9 cellular contexts compared by ENCODE assay signal in genomic region chr5:7850241-7850532, GRCh38. TPM values are rescaled to one million over a fixed set of nuclear protein-coding genes. Genes with fewer than 3 reads are reported as not detected.
A peak's percentile ranks its signal among the peaks of the same experiment; 100 is the strongest.
DNase-seq lines count a peak whose midpoint lies in the region; ATAC-seq and TF ChIP-seq lines count a peak whose summit lies in the region.
"Had no signal": no experiment of that assay in that cellular context is flagged by ENCODE, and none has a peak within 500 bp of the region (broad histone marks: within the 10 kb centered on the region; RNA-seq: fewer than 3 reads in every experiment).

No MANE protein-coding gene starts in this region.

- peak; percentile 17 for DNase-seq in activated CD8-positive, alpha-beta memory T cell treated with anti-CD3 and anti-CD28 coated beads, Interleukin-2, amount 50 U/mL, for 4 hours
- no peak for DNase-seq in activated CD8-positive, alpha-beta memory T cell treated with anti-CD3 and anti-CD28 coated beads for 24 hours
- DNase-seq in dorsolateral prefrontal cortex = no peak
- DNase-seq in mesothelial cell of epicardium (ENCODE audit: low spot score in 2 of 2, unreplicated experiment in 2 of 2) = peak in 1 of 2 experiments; percentile 50
- no peak for DNase-seq in transverse colon
- no peak for DNase-seq in dedifferentiated amniotic fluid mesenchymal stem cell (ENCODE audit: extremely low spot score)
- no peak for DNase-seq in middle frontal gyrus (ENCODE audit: extremely low spot score, low spot score)
- DNase-seq: HFFc6 had no signal

- H3K27ac ChIP-seq in dorsolateral prefrontal cortex (peak overlapping the region in 8 of 59 donors; percentile 11 to 66 (median 46)), transverse colon (no peak overlapping the region)

- H3K36me3 ChIP-seq in transverse colon = no peaks in the 10 kb centered on the region

- H3K4me3 ChIP-seq in dorsolateral prefrontal cortex (peak overlapping the region; percentile 36 to 80 (median 65)), transverse colon (peak overlapping the region; percentile 36 to 57 (median 42))

- WGBS in transverse colon (ENCODE audit: low coverage in 1 of 2), 2 donors = 2 to 7% methylated on average over 5 to 11 of the region's 15 CpGs

- no peaks in the 10 kb centered on the region for H3K9me3 ChIP-seq in transverse colon

- peaks cover 0 to 2% (median 0%) of the 10 kb centered on the region in 45 donors for H3K27me3 ChIP-seq in dorsolateral prefrontal cortex
- peaks cover 40% of the 10 kb centered on the region for H3K27me3 ChIP-seq in transverse colon

- no peak for TF ChIP-seq CTCF in dorsolateral prefrontal cortex (IDR thresholded peaks at IDR 0.05 in 54 of 56, conservative IDR thresholded peaks at IDR 0.05 in 2 of 56; ENCODE audit: low read depth in 1 of 56, partially characterized antibody in 56 of 56)
- no peak for TF ChIP-seq CTCF in mesothelial cell of epicardium (IDR thresholded peaks at IDR 0.05; ENCODE audit: unreplicated experiment)
- no peak for TF ChIP-seq CTCF in transverse colon (IDR thresholded peaks at IDR 0.05)

- H3K4me1 ChIP-seq in transverse colon = peaks cover 6 to 18% (median 9%) of the 10 kb centered on the region in 4 donors

- H3K27ac Mint-ChIP-seq in mesothelial cell of epicardium = peak overlapping the region; percentile 53
- H3K27ac Mint-ChIP-seq: HFFc6 had no signal

- in situ Hi-C loops in transverse colon (cut with MboI; ENCODE audit: low pct_ligation_motif_present in 1 of 4, low pct_unique_long_range_greater_than_20kb in 1 of 4, low sequenced_read_pairs in 3 of 4) = no loop called here

- H3K4me3 Mint-ChIP-seq in mesothelial cell of epicardium = peak overlapping the region; percentile 81

- peaks cover 33% of the 10 kb centered on the region for H3K27me3 Mint-ChIP-seq in mesothelial cell of epicardium (ENCODE audit: low read depth)

- TF ChIP-seq POLR2A in transverse colon (IDR thresholded peaks at IDR 0.05) = no peak

- H3K4me1 Mint-ChIP-seq in mesothelial cell of epicardium = peaks cover 8% of the 10 kb centered on the region

- peaks cover 4% of the 10 kb centered on the region for H3K9me3 Mint-ChIP-seq in mesothelial cell of epicardium
- H3K9me3 Mint-ChIP-seq: HFFc6 had no signal

- TF ChIP-seq EP300 in transverse colon (IDR thresholded peaks at IDR 0.05; ENCODE audit: low read depth) = no peak

- no peak for ATAC-seq in GM21825 (IDR thresholded peaks at IDR 0.05; ENCODE audit: unreplicated experiment)

- H3K36me3 Mint-ChIP-seq in mesothelial cell of epicardium = peaks cover 3% of the 10 kb centered on the region

- intact Hi-C loops in dorsolateral prefrontal cortex (cut with DNase I) = loop anchor here (10.0 kb wide), 4 partner anchors 455 to 1085 kb away; partner anchors contain the start of gene ADCY2 (in 1 of the 2)
- intact Hi-C loops in transverse colon (cut with DNase I; ENCODE audit: low total_unique reads) = no loop called here

RNA-seq across cellular contexts. Expression of gene CFAP90, which starts 0.7 kb away (rescaled TPM):
- total RNA-seq in dorsolateral prefrontal cortex = 10 to 100 TPM in 10 of 120 experiments, 1 to 10 TPM in 110; 2.5 to 20.4 (median 6.8) TPM
- 0.35 to 1.3 TPM (median 0.85 TPM) in 3 replicates for total RNA-seq in mesothelial cell of epicardium
- total RNA-seq in transverse colon = not detected
- total RNA-seq: HFFc6 had no signal

RNA-seq across cellular contexts. Expression of gene FASTKD3, which starts 18.6 kb away (rescaled TPM):
- total RNA-seq in dorsolateral prefrontal cortex = 10 to 100 TPM in 65 of 120 experiments, 1 to 10 TPM in 55; 4.4 to 16.7 (median 10.2) TPM
- 9.4 to 10.6 TPM (median 10.3 TPM) in 3 replicates for total RNA-seq in mesothelial cell of epicardium
- total RNA-seq in transverse colon = 10 to 100 TPM in 2 of 4 donors, 1 to 10 TPM in 1, under 1 TPM in 1; 0.80 to 11.7 (median 8.0) TPM

RNA-seq across cellular contexts. Expression of gene MTRR, which starts 18.8 kb away (rescaled TPM):
- 100 to 1,000 TPM in 1 of 120 experiments, 10 to 100 TPM in 119; 42.8 to 132 (median 64.0) TPM for total RNA-seq in dorsolateral prefrontal cortex
- 40.5 to 44.1 TPM (median 40.7 TPM) in 3 replicates for total RNA-seq in mesothelial cell of epicardium
- total RNA-seq in transverse colon = 100 to 1,000 TPM in 1 of 4 donors, 10 to 100 TPM in 3; 31.4 to 120 (median 43.4) TPM
